ENCODE assay signal across 13 cellular contexts in genomic region chr17:72931635-72932034, GRCh38.
DNase-seq lines count a peak whose midpoint lies in the region; ATAC-seq, FAIRE-seq and TF ChIP-seq lines count a peak whose summit lies in the region.
"Had no signal": no experiment of that assay in that cellular context is flagged by ENCODE, and none has a peak within 500 bp of the region (broad histone marks: within the 10 kb centered on the region; RNA-seq: fewer than 3 reads in every experiment).

No MANE protein-coding gene starts in this region.

- TF ChIP-seq POLR2A in GM12878 (IDR thresholded peaks at IDR 0.05; ENCODE audit: low read depth, low read length) (no peak), uterus (IDR thresholded peaks at IDR 0.05) (no peak)

- TF ChIP-seq CTCF in GM12878 (IDR thresholded peaks at IDR 0.05 in 2 of 3, conservative IDR thresholded peaks at IDR 0.05 in 1 of 3; ENCODE audit: control insufficient read depth in 2 of 3, extremely low read depth in 1 of 3, insufficient read depth in 1 of 3, low read depth in 3 of 3, low read length in 3 of 3) (no peak), right atrium auricular region (IDR thresholded peaks at IDR 0.05) (no peak), uterus (IDR thresholded peaks at IDR 0.05) (no peak)

- 1% methylated on average over 5 of the region's 5 CpGs for WGBS in GM12878 (ENCODE audit: insufficient coverage, insufficient replicate concordance, low lambda C conversion rate, missing lambda C conversion rate)

- no peak overlapping the region; a peak in 1 of 22 replicates for H3K27ac ChIP-seq in BLaER1 treated with 17β-estradiol and CSF1 and Interleukin-3, amounts not matched to agents 10 nM and 100 nM
- H3K27ac ChIP-seq in GM12878 (ENCODE audit: control insufficient read depth, insufficient read depth) (no peak overlapping the region), right atrium auricular region (no peak overlapping the region), uterus (no peak overlapping the region)
- H3K27ac ChIP-seq: coronary artery, left lung had no signal

- no peaks in the 10 kb centered on the region; the same call in 1 of the 2 replicates for H3K79me2 ChIP-seq in GM12878 (ENCODE audit: control insufficient read depth, insufficient read depth, low read length)

- peak; percentile 43 for DNase-seq in GM12878 (ENCODE audit: low read depth, low spot score)
- DNase-seq in NOMO-1 treated with dmso at 0.1 percent for 144 hours (lab: John Stamatoyannopoulos, UW; ENCODE audit: unreplicated experiment): no peak
- DNase-seq in right atrium auricular region (ENCODE audit: low spot score): no peak
- DNase-seq in nucleus accumbens (lab: John Stamatoyannopoulos, UW): no peak
- DNase-seq in uterus: no peak
- DNase-seq: DND-41; hippocampal formation; left lung; stimulated activated CD4-positive, alpha-beta T cell treated with anti-CD3 and anti-CD28 coated beads, Interleukin-2, amount 100 ng/mL, for 48 hours had no signal

- in situ Hi-C loops in GM12878 (cut with MboI): no loop called here

- H3K4me1 ChIP-seq in BLaER1 treated with 17β-estradiol and CSF1 and Interleukin-3, amounts not matched to agents 10 nM and 100 nM: peaks cover 11 to 28% (median 19%) of the 10 kb centered on the region in 10 experiments
- H3K4me1 ChIP-seq in GM12878 (ENCODE audit: control insufficient read depth, insufficient read depth, low read length) (peaks cover 6% of the 10 kb centered on the region; the same call in 1 of the 2 replicates), right atrium auricular region (no peaks in the 10 kb centered on the region), uterus (no peaks in the 10 kb centered on the region)
- H3K4me1 ChIP-seq: left lung had no signal

- H3K27me3 ChIP-seq in BLaER1 treated with 17β-estradiol and CSF1 and Interleukin-3, amounts not matched to agents 10 nM and 100 nM: no peaks in the 10 kb centered on the region
- H3K27me3 ChIP-seq in GM12878 (replicated peaks in 1 of 2; ENCODE audit: control insufficient read depth in 2 of 2, insufficient read depth in 2 of 2, low read length in 1 of 2): no peaks in the 10 kb centered on the region
- no peaks in the 10 kb centered on the region for H3K27me3 ChIP-seq in right atrium auricular region
- H3K27me3 ChIP-seq in uterus: no peaks in the 10 kb centered on the region
- H3K27me3 ChIP-seq: left lung had no signal

- peak; percentile 38 for FAIRE-seq in GM12878 (lab: Jason Lieb, UNC)

- POLR2A ChIA-PET in GM12878 (lab: Charles Lee): interaction anchor here (0.5 to 1.6 kb wide), 4 partner anchors 9 to 278 kb away, joined by 3 to 5 read pairs (median 3); no protein-coding TSS in a partner anchor

- peaks cover 0 to 3% (median 0%) of the 10 kb centered on the region in 11 experiments; a peak in 1 of 22 replicates for H4K20me1 ChIP-seq in BLaER1 treated with 17β-estradiol and CSF1 and Interleukin-3, amounts not matched to agents 10 nM and 100 nM
- H4K20me1 ChIP-seq in GM12878 (ENCODE audit: control insufficient read depth, insufficient read depth): no peaks in the 10 kb centered on the region

- H3K36me3 ChIP-seq in BLaER1 treated with 17β-estradiol and CSF1 and Interleukin-3, amounts not matched to agents 10 nM and 100 nM: peaks cover 0 to 14% (median 3%) of the 10 kb centered on the region in 11 experiments; a peak in 5 of 22 replicates
- no peaks in the 10 kb centered on the region; a peak in 1 of 4 replicates for H3K36me3 ChIP-seq in GM12878 (ENCODE audit: control insufficient read depth in 2 of 2, insufficient read depth in 2 of 2, low read length in 1 of 2)
- no peaks in the 10 kb centered on the region for H3K36me3 ChIP-seq in right atrium auricular region
- H3K36me3 ChIP-seq in uterus: no peaks in the 10 kb centered on the region

- SMC1A ChIA-PET in GM12878 (lab: Charles Lee; ENCODE audit: uncharacterized antibody, unreplicated experiment): interaction anchor here (0.5 to 2.0 kb wide), 21 partner anchors 10 to 233 kb away, joined by 3 to 9 read pairs (median 3); no protein-coding TSS in a partner anchor

- RAD21 ChIA-PET in GM12878 (lab: Charles Lee; ENCODE audit: unreplicated experiment): interaction anchor here (0.6 to 2.6 kb wide), 14 partner anchors 48 to 372 kb away, joined by 3 to 28 read pairs (median 4); partner anchors contain the start of gene SSTR2

- TF ChIP-seq EP300 in GM12878 (IDR thresholded peaks at IDR 0.05; ENCODE audit: borderline replicate concordance in 1 of 2, control insufficient read depth in 1 of 2, low read depth in 2 of 2, low read length in 2 of 2): no peak

- H3K9me3 ChIP-seq in BLaER1 treated with 17β-estradiol and CSF1 and Interleukin-3, amounts not matched to agents 10 nM and 100 nM (replicated peaks in 1 of 11): peaks cover 0 to 3% (median 0%) of the 10 kb centered on the region in 11 experiments; a peak in 1 of 22 replicates
- no peaks in the 10 kb centered on the region for H3K9me3 ChIP-seq in GM12878 (replicated peaks; ENCODE audit: control insufficient read depth, insufficient read depth, low read length)
- no peaks in the 10 kb centered on the region for H3K9me3 ChIP-seq in right atrium auricular region
- H3K9me3 ChIP-seq in uterus: no peaks in the 10 kb centered on the region
- H3K9me3 ChIP-seq: left lung had no signal

- CTCF ChIA-PET in GM12878 (lab: Yijun Ruan, JAX): interaction anchor here (0.6 to 2.3 kb wide), 11 partner anchors 10 to 375 kb away, joined by 3 to 10 read pairs (median 4); no protein-coding TSS in a partner anchor

- TF ChIP-seq RAD21 in GM12878 (IDR thresholded peaks at IDR 0.05; ENCODE audit: insufficient read depth, low read depth, low read length): no peak

- no peak overlapping the region for H3K9ac ChIP-seq in BLaER1 treated with 17β-estradiol and CSF1 and Interleukin-3, amounts not matched to agents 10 nM and 100 nM
- H3K9ac ChIP-seq in GM12878 (ENCODE audit: control insufficient read depth, insufficient read depth, low read length): no peak overlapping the region

- no TSS peak for BruUV-seq in GM12878 (replicated peaks; lab: Mats Ljungman, UMichigan)

- ATAC-seq in GM18498 (IDR thresholded peaks at IDR 0.05; ENCODE audit: unreplicated experiment) (peak; percentile 61), GM21786 (IDR thresholded peaks at IDR 0.05; ENCODE audit: unreplicated experiment) (peak; percentile 45), GM12878 (peak; percentile 94)
- ATAC-seq: left lung had no signal

- H3K4me3 ChIP-seq in BLaER1 treated with 17β-estradiol and CSF1 and Interleukin-3, amounts not matched to agents 10 nM and 100 nM: no peak overlapping the region
- H3K4me3 ChIP-seq in GM12878: no peak overlapping the region
- H3K4me3 ChIP-seq in right atrium auricular region: no peak overlapping the region
- no peak overlapping the region for H3K4me3 ChIP-seq in uterus
- H3K4me3 ChIP-seq: coronary artery, left lung had no signal

- H2AFZ ChIP-seq in GM12878 (ENCODE audit: control insufficient read depth, low read depth, low read length): no peak overlapping the region

- peak overlapping the region; percentile 36 to 82 (median 71) for H3K4me2 ChIP-seq in BLaER1 treated with 17β-estradiol and CSF1 and Interleukin-3, amounts not matched to agents 10 nM and 100 nM
- peak overlapping the region; percentile 54; the same call in 1 of the 2 replicates for H3K4me2 ChIP-seq in GM12878 (ENCODE audit: control insufficient read depth, insufficient read depth)

- intact Hi-C loops in GM12878 (cut with micrococcal nuclease; ENCODE audit: unreplicated experiment): no loop called here
- intact Hi-C loops in uterus (cut with DNase I; ENCODE audit: low total_unique reads): no loop called here

TF ChIP-seq in GM12878, 131 proteins besides CTCF, POLR2A, EP300 and RAD21 (continues in another document):
- no peak for TF ChIP-seq E2F8 (IDR thresholded peaks at IDR 0.05; ENCODE audit: low read depth, partially characterized antibody)
- 0 out of 2 replicates have a peak, but pooled peaks have one; percentile 17 for TF ChIP-seq MLLT1 (IDR thresholded peaks at IDR 0.05)
- 0 out of 2 replicates have a peak, but pooled peaks have one; percentile 23 for TF ChIP-seq JUNB (IDR thresholded peaks at IDR 0.05)
- TF ChIP-seq RUNX3 (IDR thresholded peaks at IDR 0.05; ENCODE audit: low read length): peak; percentile 63; the same call in 1 of the 2 replicates
- peak; percentile 35; the same call in 1 of the 2 replicates for TF ChIP-seq ZNF24 (IDR thresholded peaks at IDR 0.05)
- TF ChIP-seq NR2F1 (conservative IDR thresholded peaks at IDR 0.05): no peak; the same call in 1 of the 2 replicates
- TF ChIP-seq MEF2A (IDR thresholded peaks at IDR 0.05; ENCODE audit: insufficient read depth, low read depth, low read length): no peak
- TF ChIP-seq IKZF1 (conservative IDR thresholded peaks at IDR 0.05): peak; percentile 49
- no peak for TF ChIP-seq RAD51 (IDR thresholded peaks at IDR 0.05)
